In the genomic region with DNA sequence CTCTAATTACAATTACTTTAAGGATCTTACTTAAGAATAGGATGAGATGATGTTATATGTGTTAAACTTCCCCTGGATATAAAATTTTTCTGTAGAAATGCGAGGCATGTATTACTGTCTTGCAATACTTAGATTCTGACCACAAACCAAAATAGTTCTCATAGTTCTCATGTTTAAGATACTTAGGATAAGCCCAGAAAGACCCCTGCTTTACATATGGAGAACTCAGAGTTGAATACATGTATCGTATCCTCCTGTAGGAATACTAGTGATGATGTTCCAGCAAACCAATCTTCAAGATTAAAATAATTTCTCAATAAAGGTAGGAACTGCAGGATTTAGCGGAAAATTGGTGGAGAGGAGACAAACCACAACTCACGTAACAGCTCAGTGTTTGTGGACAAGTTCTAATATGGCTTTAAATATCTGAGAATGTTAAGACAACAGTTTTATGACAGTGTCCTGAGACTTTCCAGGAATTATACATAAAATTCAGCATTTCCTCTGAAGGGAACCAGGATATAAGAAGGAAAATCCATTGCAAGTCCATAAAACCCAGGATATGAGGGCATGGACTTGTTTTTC, we compare ENCODE assay signal across 20 cellular contexts.
A peak's percentile ranks its signal among the peaks of the same experiment; 100 is the strongest.
DNase-seq lines count a peak whose midpoint lies in the region; ATAC-seq and TF ChIP-seq lines count a peak whose summit lies in the region.
"Had no signal": no experiment of that assay in that cellular context is flagged by ENCODE, and none has a peak within 500 bp of the region (broad histone marks: within the 10 kb centered on the region; RNA-seq: fewer than 3 reads in every experiment).

No MANE protein-coding gene starts in this region.

- DNase-seq in GM03348 (ENCODE audit: low spot score) = peak; percentile 7
- DNase-seq in adipocyte (ENCODE audit: low read depth) = peak; percentile 41
- peak; percentile 44 for DNase-seq in fibroblast of the aortic adventitia (ENCODE audit: low read depth)
- DNase-seq in smooth muscle cell (lab: John Stamatoyannopoulos, UW; ENCODE audit: unreplicated experiment) = no peak
- DNase-seq in cerebellum (ENCODE audit: low spot score) = no peak
- DNase-seq in NCI-H187 treated with DMSO at 0.1 percent for 48 hours (lab: John Stamatoyannopoulos, UW) = no peak
- DNase-seq: activated B cell treated with CpG ODN at 0.5 μM for 24 hours; activated CD4-positive, alpha-beta T cell treated with anti-CD3 and anti-CD28 coated beads, Interleukin-2, amount 50 U/mL, for 4 hours; activated naive CD4-positive, alpha-beta T cell; activated T-cell treated with anti-CD3 and anti-CD28 coated beads, Interleukin-2, amount 50 U/mL, for 72 hours; caudate nucleus; left ventricle myocardium inferior; NCI-H1105 treated with DMSO at 0.1 percent for 48 hours; NCI-H2029; NCI-H69; Peyer's patch; T-cell; transverse colon had no signal

- H3K4me1 ChIP-seq in adipocyte (ENCODE audit: control insufficient read depth, insufficient read depth, low read length) (no peaks in the 10 kb centered on the region), smooth muscle cell (ENCODE audit: low read depth) (peaks cover 6% of the 10 kb centered on the region)
- H3K4me1 ChIP-seq: left ventricle myocardium inferior, Peyer's patch, transverse colon had no signal

- no peak overlapping the region for H3K4me3 ChIP-seq in adipocyte (ENCODE audit: low read length)
- no peak overlapping the region for H3K4me3 ChIP-seq in fibroblast of the aortic adventitia (ENCODE audit: low read depth, low read length)
- H3K4me3 ChIP-seq in smooth muscle cell = no peak overlapping the region
- H3K4me3 ChIP-seq: left ventricle myocardium inferior, Peyer's patch, transverse colon had no signal

- no peak for ATAC-seq in GM19463 (IDR thresholded peaks at IDR 0.05; ENCODE audit: unreplicated experiment)
- ATAC-seq: activated T-cell treated with anti-CD3 and anti-CD28 coated beads, Interleukin-2, amount 50 U/mL, for 72 hours; natural killer cell treated with Interleukin-12 subunit alpha and Interleukin-12 subunit beta and Interleukin-15 and Interleukin-18, amount 100 ng/mL, for 72 hours; T-cell had no signal

- H3K4me2 ChIP-seq in smooth muscle cell = peak overlapping the region; percentile 63

- H3K9ac ChIP-seq in adipocyte (ENCODE audit: low read length) = no peak overlapping the region
- no peak overlapping the region for H3K9ac ChIP-seq in smooth muscle cell (ENCODE audit: low read depth)

- H4K20me1 ChIP-seq in smooth muscle cell (ENCODE audit: low read depth) = no peaks in the 10 kb centered on the region

- no peak for TF ChIP-seq CTCF in fibroblast of the aortic adventitia (IDR thresholded peaks at IDR 0.05; ENCODE audit: insufficient read depth, low read length)
- no peak for TF ChIP-seq CTCF in smooth muscle cell (IDR thresholded peaks at IDR 0.05; ENCODE audit: borderline replicate concordance, insufficient read depth, poor library complexity, severe bottlenecking)

- peak overlapping the region; percentile 3 for H3K27ac ChIP-seq in smooth muscle cell (ENCODE audit: low read depth)
- H3K27ac ChIP-seq: left ventricle myocardium inferior, Peyer's patch, transverse colon had no signal

- H2AFZ ChIP-seq in smooth muscle cell (ENCODE audit: low read depth) = no peak overlapping the region

- H3K36me3 ChIP-seq in adipocyte (ENCODE audit: control insufficient read depth, insufficient read depth, low read length, severe bottlenecking) (no peaks in the 10 kb centered on the region), smooth muscle cell (ENCODE audit: low read depth) (no peaks in the 10 kb centered on the region)
- H3K36me3 ChIP-seq: left ventricle myocardium inferior, Peyer's patch, transverse colon had no signal

- 22% methylated on average over 4 of the region's 4 CpGs for WGBS in smooth muscle cell (ENCODE audit: low lambda C conversion rate)

- no peaks in the 10 kb centered on the region for H3F3A ChIP-seq in smooth muscle cell (ENCODE audit: low read depth)

- H3K79me2 ChIP-seq in smooth muscle cell (ENCODE audit: low read depth) = no peaks in the 10 kb centered on the region

- peaks cover 3% of the 10 kb centered on the region for H3K27me3 ChIP-seq in adipocyte (replicated peaks; ENCODE audit: control insufficient read depth, insufficient read depth, low read length)
- H3K27me3 ChIP-seq in smooth muscle cell (ENCODE audit: low read depth) = no peaks in the 10 kb centered on the region
- H3K27me3 ChIP-seq: Peyer's patch, transverse colon had no signal

- H3K9me3 ChIP-seq in adipocyte (ENCODE audit: control insufficient read depth, low read length) (no peaks in the 10 kb centered on the region), smooth muscle cell (replicated peaks; ENCODE audit: low read depth) (no peaks in the 10 kb centered on the region)
- H3K9me3 ChIP-seq: Peyer's patch, transverse colon had no signal

Comparison
In these comparisons a context has a peak if more than half of its experiments do, and no peak if none do; other contexts are left out.
1. DNase-seq: peak in GM03348 (single experiment), adipocyte (single experiment) and fibroblast of the aortic adventitia (single experiment); none in smooth muscle cell (single experiment), cerebellum (single experiment) and NCI-H187 treated with DMSO at 0.1 percent for 48 hours (single experiment).